8 cellular contexts compared by ENCODE assay signal in the genomic region with DNA sequence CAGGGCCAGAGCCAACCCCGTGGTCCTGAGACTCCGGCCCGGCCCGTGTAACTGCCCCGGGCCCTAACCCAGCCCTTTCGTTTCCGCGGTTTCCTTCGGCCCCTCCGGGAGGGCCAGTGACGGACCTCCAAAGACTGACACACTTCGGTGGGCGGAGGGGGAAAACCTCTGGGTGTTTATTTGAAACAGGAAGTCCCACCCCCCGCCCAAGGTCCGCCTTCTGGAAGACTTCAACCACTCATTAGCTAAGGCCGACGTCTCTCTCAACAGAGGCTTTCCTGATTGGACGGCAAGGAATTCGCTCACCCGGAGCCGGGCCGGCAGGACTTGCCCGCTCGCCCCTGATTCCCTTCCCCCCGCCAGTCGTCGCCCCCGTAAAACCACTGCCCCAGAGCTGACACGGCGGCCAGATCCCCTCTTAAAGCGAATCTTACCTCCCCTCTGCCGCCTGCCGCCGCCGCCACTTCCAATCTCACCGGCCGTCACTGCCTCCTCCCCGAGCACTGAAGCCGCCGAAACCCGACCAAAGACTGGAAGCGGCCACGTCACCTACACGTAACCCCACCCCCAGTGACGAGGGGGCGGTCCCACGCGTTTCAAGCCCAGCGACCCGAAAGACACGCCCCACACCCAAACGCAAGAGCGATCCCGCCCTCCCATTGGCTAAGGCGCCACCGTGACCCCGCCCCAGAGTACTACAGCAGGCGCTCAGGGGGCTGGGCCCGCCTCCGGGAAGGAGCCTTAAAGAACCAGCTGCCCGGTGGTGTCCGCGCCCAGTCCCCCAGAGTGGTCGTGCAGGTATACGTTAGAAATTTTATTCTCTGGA. TPM values are rescaled to one million over a fixed set of nuclear protein-coding genes. Genes with fewer than 3 reads are reported as not detected.
A peak's percentile ranks its signal among the peaks of the same experiment; 100 is the strongest.
DNase-seq lines count a peak whose midpoint lies in the region; ATAC-seq and TF ChIP-seq lines count a peak whose summit lies in the region.

A gene with protein sequence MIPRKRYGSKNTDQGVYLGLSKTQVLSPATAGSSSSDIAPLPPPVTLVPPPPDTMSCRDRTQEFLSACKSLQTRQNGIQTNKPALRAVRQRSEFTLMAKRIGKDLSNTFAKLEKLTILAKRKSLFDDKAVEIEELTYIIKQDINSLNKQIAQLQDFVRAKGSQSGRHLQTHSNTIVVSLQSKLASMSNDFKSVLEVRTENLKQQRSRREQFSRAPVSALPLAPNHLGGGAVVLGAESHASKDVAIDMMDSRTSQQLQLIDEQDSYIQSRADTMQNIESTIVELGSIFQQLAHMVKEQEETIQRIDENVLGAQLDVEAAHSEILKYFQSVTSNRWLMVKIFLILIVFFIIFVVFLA (minus strand): TSS at position 532 of the 826 bp plus-strand sequence. CDS start 808 bp downstream, outside the sequence.

- H3K27ac ChIP-seq in KMS-11 (peak within 1 kb of the TSS; percentile 80), Peyer's patch (peak within 1 kb of the TSS; percentile 86 to 100 (median 98)), esophagus (ENCODE audit: low read depth in 2 of 2, low read length in 1 of 2) (peak within 1 kb of the TSS; percentile 96 to 98), muscle layer of colon (ENCODE audit: low read depth, low read length) (peak within 1 kb of the TSS; percentile 97)

- peak; percentile 76 to 94 for TF ChIP-seq POLR2A in Peyer's patch (IDR thresholded peaks at IDR 0.05)

- H3K4me2 ChIP-seq in KMS-11, result peak within 1 kb of the TSS; percentile 75

- TF ChIP-seq CTCF in KMS-11 (conservative IDR thresholded peaks at IDR 0.05; ENCODE audit: low read depth, low read length) (no peak), Peyer's patch (IDR thresholded peaks at IDR 0.05) (no peak)

- H4K20me1 ChIP-seq in KMS-11 (ENCODE audit: insufficient read depth), result no peaks in the 10 kb centered on the region

- H3K9ac ChIP-seq in KMS-11 (peak within 1 kb of the TSS; percentile 93), muscle layer of colon (ENCODE audit: low read length) (peak within 1 kb of the TSS; percentile 94)

- H3K4me1 ChIP-seq in KMS-11 (ENCODE audit: low read depth, poor library complexity, severe bottlenecking) (peaks cover 45% of the 10 kb centered on the region), Peyer's patch (peaks cover 0 to 46% (median 13%) of the 10 kb centered on the region in 4 donors), esophagus (ENCODE audit: control insufficient read depth in 2 of 2, insufficient read depth in 2 of 2, low read length in 1 of 2) (peaks cover 0 to 5% of the 10 kb centered on the region in 2 donors), muscle layer of colon (ENCODE audit: insufficient read depth, low read length) (peaks cover 28% of the 10 kb centered on the region)

- H3K36me3 ChIP-seq in KMS-11 (ENCODE audit: insufficient read depth), result no peaks in the 10 kb centered on the region; the same call in 1 of the 2 replicates
- H3K36me3 ChIP-seq in Peyer's patch, result peaks cover 0 to 38% (median 0%) of the 10 kb centered on the region in 3 donors
- peaks cover 18 to 23% of the 10 kb centered on the region in 2 donors for H3K36me3 ChIP-seq in esophagus (ENCODE audit: control insufficient read depth in 2 of 2, insufficient read depth in 2 of 2, low read length in 1 of 2)
- peaks cover 49% of the 10 kb centered on the region for H3K36me3 ChIP-seq in muscle layer of colon (ENCODE audit: insufficient read depth, low read length)

- ATAC-seq in GM21737 (IDR thresholded peaks at IDR 0.05; ENCODE audit: unreplicated experiment), result peak; percentile 70

- peaks cover 47% of the 10 kb centered on the region for H3K79me2 ChIP-seq in KMS-11 (ENCODE audit: insufficient read depth, low read depth)

- H3K4me3 ChIP-seq in KMS-11 (IDR thresholded peaks at IDR 0.05; ENCODE audit: insufficient read depth, low read depth, low read length), result peak within 1 kb of the TSS; percentile 31
- H3K4me3 ChIP-seq in Peyer's patch, result peak within 1 kb of the TSS; percentile 65 to 99 (median 86)
- peak within 1 kb of the TSS; percentile 79 to 93 for H3K4me3 ChIP-seq in esophagus (ENCODE audit: low read depth in 1 of 2, low read length in 2 of 2)
- peak within 1 kb of the TSS; percentile 85 to 93 for H3K4me3 ChIP-seq in muscle layer of colon (ENCODE audit: low read depth in 1 of 2, low read length in 2 of 2)

- DNase-seq in DMS53 treated with DMSO at 0.1 percent for 48 hours (lab: John Stamatoyannopoulos, UW; ENCODE audit: unreplicated experiment), result peak; percentile 94
- peak; percentile 100 for DNase-seq in Peyer's patch
- peak; percentile 100 for DNase-seq in activated T-cell treated with anti-CD3 and anti-CD28 coated beads, Interleukin-2, amount 50 U/mL, for 48 hours
- DNase-seq in stimulated activated CD8-positive, alpha-beta memory T cell treated with anti-CD3 and anti-CD28 coated beads, Interleukin-7, amount 100 ng/mL, for 24 hours (ENCODE audit: low read depth), result peak; percentile 100

- no peaks in the 10 kb centered on the region for H3K9me3 ChIP-seq in Peyer's patch
- H3K9me3 ChIP-seq in esophagus (ENCODE audit: control insufficient read depth in 2 of 2, insufficient read depth in 1 of 2, low read depth in 1 of 2, low read length in 1 of 2), result no peaks in the 10 kb centered on the region
- H3K9me3 ChIP-seq in muscle layer of colon (ENCODE audit: low read length), result no peaks in the 10 kb centered on the region

- peak within 1 kb of the TSS; percentile 69 for H2AFZ ChIP-seq in KMS-11 (ENCODE audit: low read depth)

- H3K27me3 ChIP-seq in KMS-11 (ENCODE audit: insufficient read depth, low read depth), result no peaks in the 10 kb centered on the region
- H3K27me3 ChIP-seq in Peyer's patch, result no peaks in the 10 kb centered on the region
- no peaks in the 10 kb centered on the region for H3K27me3 ChIP-seq in esophagus (ENCODE audit: control insufficient read depth in 1 of 2, insufficient read depth in 2 of 2, low read length in 2 of 2)
- no peaks in the 10 kb centered on the region for H3K27me3 ChIP-seq in muscle layer of colon (ENCODE audit: control insufficient read depth in 1 of 2, insufficient read depth in 2 of 2, low read length in 2 of 2)

- WGBS in esophagus, 2 donors, result 0% methylated on average over 65 of the region's 65 CpGs

RNA-seq across cellular contexts. Expression of the gene that starts here (rescaled TPM):
- 10 to 100 TPM; 27.1 to 56.1 (median 38.4) TPM for total RNA-seq in Peyer's patch
- polyA plus RNA-seq in esophagus, result 10 to 100 TPM; 14.5 to 25.2 TPM

Comparison
In these comparisons a context has a peak if more than half of its experiments do, and no peak if none do; other contexts are left out.
1. Peak in every context shown above with its lines: DNase-seq, ATAC-seq, H3K4me3 ChIP-seq and H3K27ac ChIP-seq.
2. H3K4me3 ChIP-seq: peak in every context shown above with its lines; median percentile 89 in muscle layer of colon; 86 in Peyer's patch; 86 in esophagus; 31 in KMS-11.